1 cellular context compared by ENCODE assay signal in the genomic region with DNA sequence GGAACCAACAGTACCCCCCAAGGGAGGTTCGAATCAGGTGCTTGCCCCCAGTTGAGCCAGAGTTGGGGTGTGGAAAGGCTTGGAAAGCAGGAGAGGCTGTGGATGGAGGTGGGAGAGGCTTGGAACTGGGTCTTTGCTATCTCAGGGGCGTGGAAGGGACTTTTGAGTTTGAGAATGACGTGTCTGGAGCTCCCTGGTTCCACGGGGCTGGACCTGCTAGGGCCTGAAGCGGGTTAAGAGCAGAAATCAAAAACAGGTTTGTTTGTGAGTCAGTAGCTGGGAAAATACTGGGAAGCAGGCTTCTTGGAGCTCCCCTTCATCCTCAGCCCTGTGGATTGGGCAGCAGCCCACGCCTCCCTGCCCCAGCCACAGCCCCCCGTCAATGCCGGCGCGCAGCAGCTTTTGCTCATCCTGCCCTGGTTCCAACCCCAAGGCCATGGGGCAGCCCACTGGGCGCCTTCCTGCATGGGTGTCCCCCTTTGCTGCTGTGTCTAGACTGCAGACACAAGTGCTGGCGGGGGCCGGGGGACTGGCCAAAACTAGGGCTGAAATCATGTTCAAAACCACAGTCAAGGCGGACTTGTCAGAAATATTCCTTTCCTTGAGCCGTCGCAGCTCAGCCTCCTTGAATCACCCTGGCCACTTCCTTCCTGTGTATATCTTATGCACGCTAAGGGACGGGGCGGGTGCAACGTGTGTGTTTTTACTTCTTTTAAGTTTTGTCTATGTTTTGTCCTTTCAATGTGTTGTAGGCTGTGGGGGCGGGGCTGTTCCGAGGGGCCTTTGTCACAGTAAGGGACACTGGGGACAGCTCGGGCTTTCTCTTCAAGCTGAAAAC.
TF ChIP-seq lines count a peak whose summit lies in the region.

No MANE protein-coding gene starts in this region.

TF ChIP-seq in IMR-90, 13 proteins besides CTCF, POLR2A, EP300 and RAD21 (continued from another document):
- TF ChIP-seq USF2 (IDR thresholded peaks at IDR 0.05; ENCODE audit: low read depth, low read length) (no peak), MAZ (IDR thresholded peaks at IDR 0.05; ENCODE audit: borderline replicate concordance, low read depth, low read length) (peak; percentile 62)
